Comparison of ENCODE assay signal across 8 cellular contexts in genomic region chr6:13487122-13488014, GRCh38. TPM values are rescaled to one million over a fixed set of nuclear protein-coding genes. Genes with fewer than 3 reads are reported as not detected.
DNase-seq lines count a peak whose midpoint lies in the region; ATAC-seq, FAIRE-seq and TF ChIP-seq lines count a peak whose summit lies in the region.

GFOD1 (minus strand) TSS chr6:13487600; CDS start chr6:13486890, 710 bp downstream.

- H3K4me3 Mint-ChIP-seq in activated naive CD8-positive, alpha-beta T cell treated with anti-CD3 and anti-CD28 coated beads, Interleukin-2, amount 10 ng/mL, durations not matched to agents 7 days and 5 days = peak within 1 kb of the TSS; percentile 94

- H3K27me3 Mint-ChIP-seq in activated naive CD8-positive, alpha-beta T cell treated with anti-CD3 and anti-CD28 coated beads, Interleukin-2, amount 10 ng/mL, durations not matched to agents 7 days and 5 days = peaks cover 9% of the 10 kb centered on the region

- H3K4me1 ChIP-seq in pancreas = peaks cover 0 to 4% (median 0%) of the 10 kb centered on the region in 3 donors
- H3K4me1 ChIP-seq in tibial artery = peaks cover 0 to 35% (median 8%) of the 10 kb centered on the region in 4 donors

- FAIRE-seq in pancreas (lab: Jason Lieb, UNC) = no peak

- CTCF ChIA-PET in HEK293T (lab: Yijun Ruan, JAX) = interaction anchor here (1.3 kb wide), 1 partner anchor 88 kb away, joined by 3 read pairs; the partner anchor contains the start of gene SIRT5

- H3K4me3 ChIP-seq in GM08714 (ENCODE audit: low read length) = peak within 1 kb of the TSS; percentile 87
- peak within 1 kb of the TSS; percentile 68 to 82 (median 76) for H3K4me3 ChIP-seq in pancreas
- peak within 1 kb of the TSS; percentile 91 to 94 for H3K4me3 ChIP-seq in tibial artery

- H3K9me3 Mint-ChIP-seq in activated naive CD8-positive, alpha-beta T cell treated with anti-CD3 and anti-CD28 coated beads, Interleukin-2, amount 10 ng/mL, durations not matched to agents 7 days and 5 days = no peaks in the 10 kb centered on the region

- POLR2A ChIA-PET in HEK293T (lab: Yijun Ruan, JAX) = interaction anchor here (1.5 kb wide), 1 partner anchor 128 kb away, joined by 5 read pairs; the partner anchor contains the start of gene NOL7
- POLR2A ChIA-PET in activated naive CD8-positive, alpha-beta T cell treated with anti-CD3 and anti-CD28 coated beads, Interleukin-2, amount 10 ng/mL, durations not matched to agents 7 days and 5 days (lab: Charles Lee) = interaction anchor here (0.9 to 3.9 kb wide), 7 partner anchors 9 to 159 kb away, joined by 3 to 23 read pairs (median 4); partner anchors contain the start of genes SIRT5 and TBC1D7

- DNase-seq in HEK293T (ENCODE audit: extremely low spot score) (peak; percentile 89), MV-4-11 (lab: John Stamatoyannopoulos, UW) (peak; percentile 69), Right ventricle myocardium inferior (ENCODE audit: missing footprints) (peak; percentile 96), pancreas (peak; percentile 81 to 93 (median 88)), tibial artery (peak; percentile 86 to 94)
- DNase-seq in activated naive CD8-positive, alpha-beta T cell treated with anti-CD3 and anti-CD28 coated beads, Interleukin-2, amount 10 ng/mL, durations not matched to agents 7 days and 5 days = peak; percentile 87

- TF ChIP-seq CTCF in pancreas (IDR thresholded peaks at IDR 0.05) = peak in 1 of 4 donors; percentile 7
- no peak for TF ChIP-seq CTCF in tibial artery (IDR thresholded peaks at IDR 0.05)

- H3K27ac Mint-ChIP-seq in activated naive CD8-positive, alpha-beta T cell treated with anti-CD3 and anti-CD28 coated beads, Interleukin-2, amount 10 ng/mL, durations not matched to agents 7 days and 5 days = peak within 1 kb of the TSS; percentile 78

- H3K27ac ChIP-seq in pancreas (peak within 1 kb of the TSS; percentile 57 to 82 (median 77)), tibial artery (peak within 1 kb of the TSS; percentile 86 to 90)

- intact Hi-C loops in Right ventricle myocardium inferior (cut with DNase I) = loop anchor here (2.0 to 5.0 kb wide), 8 partner anchors 17 to 159 kb away; partner anchors contain the start of genes SIRT5 and TBC1D7
- intact Hi-C loops in pancreas (cut with DNase I) = no loop called here
- intact Hi-C loops in tibial artery (cut with DNase I; ENCODE audit: low total_unique reads) = loop anchor here (5.0 to 10.0 kb wide), 2 partner anchors 75 to 153 kb away; no protein-coding TSS in a partner anchor

- WGBS in pancreas, 2 donors = 0% methylated on average over 48 to 109 of the region's 109 CpGs

- H3K36me3 Mint-ChIP-seq in activated naive CD8-positive, alpha-beta T cell treated with anti-CD3 and anti-CD28 coated beads, Interleukin-2, amount 10 ng/mL, durations not matched to agents 7 days and 5 days = no peaks in the 10 kb centered on the region

- H3K27me3 ChIP-seq in pancreas (no peaks in the 10 kb centered on the region), tibial artery (no peaks in the 10 kb centered on the region)

- H3K9me3 ChIP-seq in pancreas (no peaks in the 10 kb centered on the region), tibial artery (no peaks in the 10 kb centered on the region)

- peaks cover 40% of the 10 kb centered on the region for H3K4me1 Mint-ChIP-seq in activated naive CD8-positive, alpha-beta T cell treated with anti-CD3 and anti-CD28 coated beads, Interleukin-2, amount 10 ng/mL, durations not matched to agents 7 days and 5 days

- ATAC-seq in SK-N-SH treated with all-trans-retinoic acid at 6 μM for 48 hours = peak; percentile 83
- ATAC-seq in activated naive CD8-positive, alpha-beta T cell treated with anti-CD3 and anti-CD28 coated beads, Interleukin-2, amount 10 ng/mL, durations not matched to agents 7 days and 5 days (ENCODE audit: low read depth) = peak; percentile 83
- ATAC-seq in Right ventricle myocardium inferior = peak; percentile 92
- ATAC-seq in pancreas = peak; percentile 90 to 92 (median 90)

- H3K36me3 ChIP-seq in pancreas = no peaks in the 10 kb centered on the region
- H3K36me3 ChIP-seq in tibial artery = no peaks in the 10 kb centered on the region

TF ChIP-seq in HEK293T, 16 proteins besides CTCF, POLR2A, EP300 and RAD21:
- TF ChIP-seq SP1 (IDR thresholded peaks at IDR 0.05) = no peak
- TF ChIP-seq, protein P1, sequence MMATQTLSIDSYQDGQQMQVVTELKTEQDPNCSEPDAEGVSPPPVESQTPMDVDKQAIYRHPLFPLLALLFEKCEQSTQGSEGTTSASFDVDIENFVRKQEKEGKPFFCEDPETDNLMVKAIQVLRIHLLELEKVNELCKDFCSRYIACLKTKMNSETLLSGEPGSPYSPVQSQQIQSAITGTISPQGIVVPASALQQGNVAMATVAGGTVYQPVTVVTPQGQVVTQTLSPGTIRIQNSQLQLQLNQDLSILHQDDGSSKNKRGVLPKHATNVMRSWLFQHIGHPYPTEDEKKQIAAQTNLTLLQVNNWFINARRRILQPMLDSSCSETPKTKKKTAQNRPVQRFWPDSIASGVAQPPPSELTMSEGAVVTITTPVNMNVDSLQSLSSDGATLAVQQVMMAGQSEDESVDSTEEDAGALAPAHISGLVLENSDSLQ (IDR thresholded peaks at IDR 0.05) = peak; percentile 70
- no peak for TF ChIP-seq FOXK2 (IDR thresholded peaks at IDR 0.05)
- TF ChIP-seq ARNT (IDR thresholded peaks at IDR 0.05) = 0 out of 2 replicates have a peak, but pooled peaks have one; percentile 15

TF ChIP-seq in SK-N-SH treated with all-trans-retinoic acid at 6 μM for 48 hours, 23 proteins besides CTCF, POLR2A, EP300 and RAD21:
- no peak for TF ChIP-seq TSHZ2 (CRISPR knock-in tag; IDR thresholded peaks at IDR 0.05)
- TF ChIP-seq ZNF565 (CRISPR knock-in tag; conservative IDR thresholded peaks at IDR 0.05; ENCODE audit: low read depth) = no peak
- TF ChIP-seq, protein P2, sequence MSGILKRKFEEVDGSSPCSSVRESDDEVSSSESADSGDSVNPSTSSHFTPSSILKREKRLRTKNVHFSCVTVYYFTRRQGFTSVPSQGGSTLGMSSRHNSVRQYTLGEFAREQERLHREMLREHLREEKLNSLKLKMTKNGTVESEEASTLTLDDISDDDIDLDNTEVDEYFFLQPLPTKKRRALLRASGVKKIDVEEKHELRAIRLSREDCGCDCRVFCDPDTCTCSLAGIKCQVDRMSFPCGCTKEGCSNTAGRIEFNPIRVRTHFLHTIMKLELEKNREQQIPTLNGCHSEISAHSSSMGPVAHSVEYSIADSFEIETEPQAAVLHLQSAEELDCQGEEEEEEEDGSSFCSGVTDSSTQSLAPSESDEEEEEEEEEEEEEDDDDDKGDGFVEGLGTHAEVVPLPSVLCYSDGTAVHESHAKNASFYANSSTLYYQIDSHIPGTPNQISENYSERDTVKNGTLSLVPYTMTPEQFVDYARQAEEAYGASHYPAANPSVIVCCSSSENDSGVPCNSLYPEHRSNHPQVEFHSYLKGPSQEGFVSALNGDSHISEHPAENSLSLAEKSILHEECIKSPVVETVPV (CRISPR knock-in tag; IDR thresholded peaks at IDR 0.05) = no peak
- no peak for TF ChIP-seq ARNTL (CRISPR knock-in tag; IDR thresholded peaks at IDR 0.05; ENCODE audit: borderline replicate concordance, low read depth)
- no peak for TF ChIP-seq PPARA (CRISPR knock-in tag; IDR thresholded peaks at IDR 0.05; ENCODE audit: borderline replicate concordance)
- no peak for TF ChIP-seq ZNF70 (CRISPR knock-in tag; IDR thresholded peaks at IDR 0.05)
- no peak for TF ChIP-seq CREB5 (CRISPR knock-in tag; IDR thresholded peaks at IDR 0.05; ENCODE audit: low read depth)
- TF ChIP-seq TOX (CRISPR knock-in tag; IDR thresholded peaks at IDR 0.05; ENCODE audit: borderline replicate concordance) = no peak
- TF ChIP-seq ZC3H10 (CRISPR knock-in tag; IDR thresholded peaks at IDR 0.05) = no peak
- TF ChIP-seq ZFP30 (CRISPR knock-in tag; IDR thresholded peaks at IDR 0.05) = no peak

RNA-seq across cellular contexts. Expression of gene GFOD1, which starts in this region (rescaled TPM):
- total RNA-seq in activated naive CD8-positive, alpha-beta T cell treated with anti-CD3 and anti-CD28 coated beads, Interleukin-2, amount 10 ng/mL, durations not matched to agents 7 days and 5 days = 1 to 10 TPM; 5.2 to 5.9 TPM
- total RNA-seq in Right ventricle myocardium inferior (38.8 TPM), pancreas (1 to 10 TPM; 1.5 to 2.7 (median 2.1) TPM)
- 1 to 10 TPM; 1.4 to 2.2 TPM for polyA plus RNA-seq in pancreas

Comparison
In these comparisons a context has a peak if more than half of its experiments do, and no peak if none do; other contexts are left out.
1. Peak in every context shown above with its lines: DNase-seq, ATAC-seq, H3K4me3 ChIP-seq and H3K27ac ChIP-seq.
2. intact Hi-C loops: an anchor here in Right ventricle myocardium inferior (2.0 to 5.0 kb wide) and tibial artery (5.0 to 10.0 kb wide); none called in pancreas.